12 cellular contexts compared by ENCODE assay signal in the genomic region with DNA sequence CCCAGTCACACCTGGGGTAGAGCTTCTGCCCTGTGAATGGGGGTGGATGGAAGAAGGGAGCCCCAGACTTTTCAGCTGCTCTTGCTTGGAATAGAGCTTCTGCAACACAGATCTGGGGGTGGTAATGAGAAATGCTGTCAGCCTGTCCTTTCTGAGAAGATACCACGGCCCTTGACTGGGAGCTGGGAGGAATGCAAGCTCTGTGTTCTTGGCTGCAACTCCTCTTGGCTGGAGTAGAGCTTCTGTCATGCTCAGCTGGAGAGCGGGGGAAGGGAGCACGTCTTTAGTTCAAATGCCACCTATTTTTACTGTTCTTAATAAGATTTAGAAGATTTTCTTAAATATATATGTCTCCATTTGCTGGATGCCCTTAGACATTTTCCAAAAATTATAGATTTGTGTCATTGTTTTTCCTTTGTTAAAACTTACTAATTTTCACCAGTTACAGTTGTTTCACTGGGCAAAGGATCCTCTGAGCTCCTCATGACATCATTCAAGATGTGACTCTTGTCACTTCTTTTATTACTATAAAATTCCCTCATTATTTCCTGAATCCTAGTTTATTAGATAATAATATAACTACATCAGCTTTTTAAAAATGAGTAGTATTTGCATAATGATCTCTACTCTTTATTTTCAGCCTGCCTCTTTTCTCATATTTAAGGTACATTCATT.
DNase-seq lines count a peak whose midpoint lies in the region; ATAC-seq and TF ChIP-seq lines count a peak whose summit lies in the region.
"Had no signal": no experiment of that assay in that cellular context is flagged by ENCODE, and none has a peak within 500 bp of the region (broad histone marks: within the 10 kb centered on the region; RNA-seq: fewer than 3 reads in every experiment).

No MANE protein-coding gene starts in this region.

- H3K36me3 ChIP-seq in IMR-90 (ENCODE audit: control insufficient read depth, insufficient read depth, low read length) (no peaks in the 10 kb centered on the region), smooth muscle cell (ENCODE audit: low read depth) (no peaks in the 10 kb centered on the region)

- H4K20me1 ChIP-seq in IMR-90 (ENCODE audit: insufficient read depth, low read length), result no peaks in the 10 kb centered on the region
- H4K20me1 ChIP-seq in smooth muscle cell (ENCODE audit: low read depth), result no peaks in the 10 kb centered on the region

- peak; percentile 61 for DNase-seq in IMR-90
- peak; percentile 82 for DNase-seq in fibroblast of gingiva (ENCODE audit: low read depth)
- peak; percentile 8 for DNase-seq in left kidney (ENCODE audit: low read depth, low spot score)
- DNase-seq in smooth muscle cell (lab: John Stamatoyannopoulos, UW; ENCODE audit: unreplicated experiment), result no peak
- DNase-seq in superior temporal gyrus (ENCODE audit: extremely low spot score), result no peak
- no peak for DNase-seq in activated T-cell treated with anti-CD3 and anti-CD28 coated beads, Interleukin-2, amount 50 U/mL, for 24 hours
- DNase-seq in activated naive CD8-positive, alpha-beta T cell treated with anti-CD3 and anti-CD28 coated beads, Interleukin-2, amount 50 U/mL, for 24 hours, result no peak
- DNase-seq: natural killer cell, NCI-H82 had no signal

- H4K8ac ChIP-seq in IMR-90 (ENCODE audit: low read depth in 2 of 2, low read length in 2 of 2), result no peak overlapping the region

- H4K5ac ChIP-seq in IMR-90 (ENCODE audit: low read depth, low read length), result no peak overlapping the region

- 0 out of 2 replicates have a peak overlapping the region, but pooled peaks have one; percentile 4 for H3K14ac ChIP-seq in IMR-90 (replicated peaks; ENCODE audit: low read depth, low read length)

- POLR2A ChIA-PET in IMR-90 (lab: Charles Lee; ENCODE audit: unreplicated experiment), result no interaction called here

- no TSS peak for BruUV-seq in IMR-90 (replicated peaks; lab: Mats Ljungman, UMichigan)

- no peaks in the 10 kb centered on the region for H3K79me1 ChIP-seq in IMR-90 (ENCODE audit: low read depth in 1 of 2, low read length in 2 of 2)

- no peak overlapping the region for H3K4me3 Mint-ChIP-seq in activated T-cell treated with anti-CD3 and anti-CD28 coated beads, Interleukin-2, amount 50 U/mL, for 24 hours
- H3K4me3 Mint-ChIP-seq in activated naive CD8-positive, alpha-beta T cell treated with anti-CD3 and anti-CD28 coated beads, Interleukin-2, amount 50 U/mL, for 24 hours, result no peak overlapping the region
- H3K4me3 Mint-ChIP-seq: brain, natural killer cell, type B pancreatic cell had no signal

- TF ChIP-seq CTCF in IMR-90 (conservative IDR thresholded peaks at IDR 0.05; ENCODE audit: low read depth, low read length), result no peak
- TF ChIP-seq CTCF in smooth muscle cell (IDR thresholded peaks at IDR 0.05; ENCODE audit: borderline replicate concordance, insufficient read depth, poor library complexity, severe bottlenecking), result no peak

- CTCF ChIA-PET in IMR-90 (lab: Yijun Ruan, JAX), result interaction anchor here (0.7 kb wide), 1 partner anchor 95 kb away, joined by 3 read pairs; no protein-coding TSS in a partner anchor

- peak overlapping the region; percentile 69; the same call in 1 of the 2 replicates for H2BK120ac ChIP-seq in IMR-90 (ENCODE audit: low read depth, low read length)

- no peak for TF ChIP-seq POLR2A in IMR-90 (IDR thresholded peaks at IDR 0.05; ENCODE audit: low read depth, low read length)

- no peaks in the 10 kb centered on the region for H3K4me1 Mint-ChIP-seq in activated T-cell treated with anti-CD3 and anti-CD28 coated beads, Interleukin-2, amount 50 U/mL, for 24 hours (ENCODE audit: low read depth)
- H3K4me1 Mint-ChIP-seq in activated naive CD8-positive, alpha-beta T cell treated with anti-CD3 and anti-CD28 coated beads, Interleukin-2, amount 50 U/mL, for 24 hours, result no peaks in the 10 kb centered on the region
- H3K4me1 Mint-ChIP-seq: brain, natural killer cell had no signal

- no peak overlapping the region; the same call in 2 of the 3 replicates for H2BK15ac ChIP-seq in IMR-90 (ENCODE audit: low read depth, low read length)

- H4K91ac ChIP-seq in IMR-90 (ENCODE audit: insufficient read depth, low read depth, low read length), result no peak overlapping the region

- H3K9ac ChIP-seq in IMR-90 (ENCODE audit: low read depth, low read length) (no peak overlapping the region), smooth muscle cell (ENCODE audit: low read depth) (no peak overlapping the region)

- peak overlapping the region; percentile 33 for H2AK9ac ChIP-seq in IMR-90 (replicated peaks; ENCODE audit: low read depth, low read length, poor library complexity)

- no peak overlapping the region for H2AK5ac ChIP-seq in IMR-90 (ENCODE audit: low read depth, low read length)

- H3K27ac ChIP-seq in IMR-90 (ENCODE audit: insufficient read depth, low read length), result no peak overlapping the region
- no peak overlapping the region for H3K27ac ChIP-seq in smooth muscle cell (ENCODE audit: low read depth)

- in situ Hi-C loops in IMR-90 (cut with MboI; ENCODE audit: low sequenced_read_pairs), result no loop called here

- WGBS in IMR-90 (ENCODE audit: extremely low coverage in 2 of 2, insufficient read length in 1 of 2), 2 experiments, result no CpG with 5 or more reads among the region's 3 CpGs
- 39% methylated on average over 3 of the region's 3 CpGs for WGBS in smooth muscle cell (ENCODE audit: low lambda C conversion rate)

- H2AFZ ChIP-seq in IMR-90 (replicated peaks; ENCODE audit: low read length, poor library complexity) (peak overlapping the region; percentile 64), smooth muscle cell (ENCODE audit: low read depth) (peak overlapping the region; percentile 56)

- H3K27me3 ChIP-seq in IMR-90 (ENCODE audit: control insufficient read depth, insufficient read depth, low read length), result no peaks in the 10 kb centered on the region
- no peaks in the 10 kb centered on the region for H3K27me3 ChIP-seq in smooth muscle cell (ENCODE audit: low read depth)

- no peak overlapping the region for H3K27ac Mint-ChIP-seq in activated T-cell treated with anti-CD3 and anti-CD28 coated beads, Interleukin-2, amount 50 U/mL, for 24 hours
- H3K27ac Mint-ChIP-seq in activated naive CD8-positive, alpha-beta T cell treated with anti-CD3 and anti-CD28 coated beads, Interleukin-2, amount 50 U/mL, for 24 hours, result no peak overlapping the region
- H3K27ac Mint-ChIP-seq: natural killer cell, type B pancreatic cell had no signal

- no peak for TF ChIP-seq RAD21 in IMR-90 (IDR thresholded peaks at IDR 0.05; ENCODE audit: low read length)

- no peaks in the 10 kb centered on the region for H3K36me3 Mint-ChIP-seq in activated T-cell treated with anti-CD3 and anti-CD28 coated beads, Interleukin-2, amount 50 U/mL, for 24 hours (ENCODE audit: low read depth)
- no peaks in the 10 kb centered on the region for H3K36me3 Mint-ChIP-seq in activated naive CD8-positive, alpha-beta T cell treated with anti-CD3 and anti-CD28 coated beads, Interleukin-2, amount 50 U/mL, for 24 hours (ENCODE audit: low read depth)
- H3K36me3 Mint-ChIP-seq: brain, natural killer cell, type B pancreatic cell had no signal

- H3K18ac ChIP-seq in IMR-90 (ENCODE audit: low read depth, low read length), result no peak overlapping the region

- peaks cover 3% of the 10 kb centered on the region; the same call in 1 of the 2 replicates for H3K9me3 ChIP-seq in IMR-90 (ENCODE audit: control insufficient read depth, insufficient read depth, low read length)
- H3K9me3 ChIP-seq in smooth muscle cell (replicated peaks; ENCODE audit: low read depth), result no peaks in the 10 kb centered on the region

- dilution Hi-C loops in IMR-90 (cut with HindIII; ENCODE audit: low sequenced_read_pairs, unreplicated experiment), result no loop called here

- no peak overlapping the region for H3K4ac ChIP-seq in IMR-90 (ENCODE audit: low read depth, low read length)

- H3K9me3 Mint-ChIP-seq in activated T-cell treated with anti-CD3 and anti-CD28 coated beads, Interleukin-2, amount 50 U/mL, for 24 hours, result no peaks in the 10 kb centered on the region
- no peaks in the 10 kb centered on the region for H3K9me3 Mint-ChIP-seq in activated naive CD8-positive, alpha-beta T cell treated with anti-CD3 and anti-CD28 coated beads, Interleukin-2, amount 50 U/mL, for 24 hours
- H3K9me3 Mint-ChIP-seq: natural killer cell had no signal

- no peaks in the 10 kb centered on the region for H3K79me2 ChIP-seq in smooth muscle cell (ENCODE audit: low read depth)

- H3K4me2 ChIP-seq in IMR-90 (ENCODE audit: low read depth, low read length) (no peak overlapping the region), smooth muscle cell (no peak overlapping the region)

- intact Hi-C loops in IMR-90 (cut with micrococcal nuclease), result no loop called here

- H3K4me3 ChIP-seq in IMR-90 (ENCODE audit: insufficient read depth, low read depth, low read length) (no peak overlapping the region), smooth muscle cell (no peak overlapping the region)

- H2BK20ac ChIP-seq in IMR-90 (ENCODE audit: low read depth, low read length), result peak overlapping the region; percentile 66; the same call in 1 of the 2 replicates

- no peak overlapping the region for H2BK5ac ChIP-seq in IMR-90 (ENCODE audit: low read depth, low read length, poor library complexity, severe bottlenecking)

- no peak overlapping the region; the same call in 1 of the 2 replicates for H3K23ac ChIP-seq in IMR-90 (ENCODE audit: low read depth, low read length)

- no peaks in the 10 kb centered on the region for H3K27me3 Mint-ChIP-seq in activated T-cell treated with anti-CD3 and anti-CD28 coated beads, Interleukin-2, amount 50 U/mL, for 24 hours
- no peaks in the 10 kb centered on the region for H3K27me3 Mint-ChIP-seq in activated naive CD8-positive, alpha-beta T cell treated with anti-CD3 and anti-CD28 coated beads, Interleukin-2, amount 50 U/mL, for 24 hours
- H3K27me3 Mint-ChIP-seq: type B pancreatic cell had no signal

- no peak overlapping the region for H3K56ac ChIP-seq in IMR-90 (ENCODE audit: extremely low read depth, insufficient read depth, low read length)

- no peaks in the 10 kb centered on the region for H3F3A ChIP-seq in smooth muscle cell (ENCODE audit: low read depth)

- no peaks in the 10 kb centered on the region for H3K9me1 ChIP-seq in IMR-90 (ENCODE audit: insufficient read depth, low read length)

- peak; percentile 89 for ATAC-seq in IMR-90 (ENCODE audit: low read depth)
- ATAC-seq in GM19397 (IDR thresholded peaks at IDR 0.05; ENCODE audit: unreplicated experiment), result no peak
- no peak for ATAC-seq in activated naive CD8-positive, alpha-beta T cell treated with anti-CD3 and anti-CD28 coated beads, Interleukin-2, amount 50 U/mL, for 24 hours
- ATAC-seq: natural killer cell had no signal

- peaks cover 5% of the 10 kb centered on the region for H3K4me1 ChIP-seq in IMR-90 (ENCODE audit: control insufficient read depth, insufficient read depth, low read length)
- no peaks in the 10 kb centered on the region for H3K4me1 ChIP-seq in smooth muscle cell (ENCODE audit: low read depth)

Comparison
In these comparisons a context has a peak if more than half of its experiments do, and no peak if none do; other contexts are left out.
1. DNase-seq: peak in IMR-90 (single experiment), fibroblast of gingiva (single experiment) and left kidney (single experiment); none in smooth muscle cell (single experiment), superior temporal gyrus (single experiment), activated T-cell treated with anti-CD3 and anti-CD28 coated beads, Interleukin-2, amount 50 U/mL, for 24 hours (single experiment) and activated naive CD8-positive, alpha-beta T cell treated with anti-CD3 and anti-CD28 coated beads, Interleukin-2, amount 50 U/mL, for 24 hours (single experiment).